ENCODE assay signal across 13 cellular contexts in genomic region chr3:177904661-177905060, GRCh38.
A peak's percentile ranks its signal among the peaks of the same experiment; 100 is the strongest.
DNase-seq lines count a peak whose midpoint lies in the region; FAIRE-seq and TF ChIP-seq lines count a peak whose summit lies in the region.
"Had no signal": no experiment of that assay in that cellular context is flagged by ENCODE, and none has a peak within 500 bp of the region (broad histone marks: within the 10 kb centered on the region; RNA-seq: fewer than 3 reads in every experiment).

No MANE protein-coding gene starts in this region.

- H3F3A ChIP-seq in Loucy (ENCODE audit: low read depth), result no peaks in the 10 kb centered on the region

- H3K9ac ChIP-seq in Loucy (ENCODE audit: low read depth, low read length, poor library complexity, severe bottlenecking) (no peak overlapping the region), mammary epithelial cell (ENCODE audit: insufficient read depth, low read length) (peak overlapping the region; percentile 43), mesendoderm (ENCODE audit: low read length) (no peak overlapping the region)

- H2BK120ac ChIP-seq in mesendoderm (ENCODE audit: low read depth, low read length), result no peak overlapping the region

- in situ Hi-C loops in mammary epithelial cell (cut with MboI; ENCODE audit: low sequenced_read_pairs in 2 of 2), result no loop called here

- H3K4me2 ChIP-seq in Loucy (ENCODE audit: low read depth, low read length, poor library complexity, severe bottlenecking) (no peak overlapping the region), mammary epithelial cell (ENCODE audit: insufficient read depth, low read depth, low read length) (peak overlapping the region; percentile 58), mesendoderm (ENCODE audit: low read length) (no peak overlapping the region)

- DNase-seq in mammary epithelial cell (peak; percentile 10), mesendoderm (peak; percentile 6), urothelium cell line (ENCODE audit: low spot score) (peak; percentile 10), globus pallidus (ENCODE audit: low spot score) (no peak), occipital lobe (lab: John Stamatoyannopoulos, UW) (no peak), NCI-H82 treated with DMSO at 0.1 percent for 48 hours (lab: John Stamatoyannopoulos, UW; ENCODE audit: unreplicated experiment) (no peak), HT-29 (ENCODE audit: low spot score) (no peak)
- DNase-seq: activated naive CD4-positive, alpha-beta T cell; naive B cell; stimulated activated CD4-positive, alpha-beta T cell treated with anti-CD3 and anti-CD28 coated beads, Interleukin-15, amount 100 ng/mL, for 24 hours had no signal

- no peak for FAIRE-seq in urothelium cell line (lab: Jason Lieb, UNC)
- FAIRE-seq: GM18507, HTR-8/SVneo had no signal

- H4K20me1 ChIP-seq in Loucy (ENCODE audit: insufficient read depth, low read length, poor library complexity, severe bottlenecking) (no peaks in the 10 kb centered on the region), mammary epithelial cell (ENCODE audit: insufficient read depth, low read length) (no peaks in the 10 kb centered on the region)

- H3K18ac ChIP-seq in mesendoderm (ENCODE audit: low read length), result no peak overlapping the region

- intact Hi-C loops in mammary epithelial cell (cut with micrococcal nuclease), result no loop called here

- no peaks in the 10 kb centered on the region for H3K79me1 ChIP-seq in mesendoderm (ENCODE audit: low read length)

- H2BK5ac ChIP-seq in mesendoderm (ENCODE audit: low read length), result no peak overlapping the region

- H2AFZ ChIP-seq in Loucy (ENCODE audit: low read length), result 0 out of 2 replicates have a peak overlapping the region, but pooled peaks have one; percentile 33
- H2AFZ ChIP-seq in mammary epithelial cell (ENCODE audit: low read depth, low read length), result peak overlapping the region; percentile 62

- H3K4me1 ChIP-seq in Loucy (ENCODE audit: insufficient read depth, low read length, poor library complexity, severe bottlenecking), result no peaks in the 10 kb centered on the region
- peaks cover 28% of the 10 kb centered on the region for H3K4me1 ChIP-seq in mammary epithelial cell (ENCODE audit: insufficient read depth, low read length)
- no peaks in the 10 kb centered on the region for H3K4me1 ChIP-seq in mesendoderm (ENCODE audit: control insufficient read depth, low read depth, low read length)

- H3K27ac ChIP-seq in mammary epithelial cell (ENCODE audit: insufficient read depth, low read depth, low read length) (peak overlapping the region; percentile 30), mesendoderm (ENCODE audit: low read depth, low read length) (no peak overlapping the region)

- no TSS peak for BruUV-seq in mammary epithelial cell (replicated peaks; lab: Mats Ljungman, UMichigan)

- H3K9me3 ChIP-seq in Loucy (ENCODE audit: insufficient read depth, low read depth, low read length) (peaks cover 7% of the 10 kb centered on the region; the same call in 1 of the 2 replicates), mammary epithelial cell (replicated peaks; ENCODE audit: insufficient read depth, low read length) (no peaks in the 10 kb centered on the region)

- H3K36me3 ChIP-seq in Loucy (ENCODE audit: insufficient read depth, low read length) (no peaks in the 10 kb centered on the region), mammary epithelial cell (ENCODE audit: insufficient read depth, low read length) (no peaks in the 10 kb centered on the region), mesendoderm (ENCODE audit: control insufficient read depth, insufficient read depth, low read length) (no peaks in the 10 kb centered on the region)

- H4K8ac ChIP-seq in mesendoderm (ENCODE audit: low read depth, low read length), result no peak overlapping the region

- no peaks in the 10 kb centered on the region for H3K9me2 ChIP-seq in Loucy (replicated peaks; ENCODE audit: low read depth, low read length)

- H4K5ac ChIP-seq in mesendoderm (ENCODE audit: low read length), result no peak overlapping the region

- dilution Hi-C loops in mammary epithelial cell (cut with HindIII; ENCODE audit: low sequenced_read_pairs), result no loop called here

- H3K4me3 ChIP-seq in Loucy (ENCODE audit: low read length, poor library complexity, severe bottlenecking) (no peak overlapping the region), mammary epithelial cell (replicated peaks in 1 of 3; ENCODE audit: insufficient read depth in 1 of 3, low read depth in 2 of 3, low read length in 3 of 3) (no peak overlapping the region), mesendoderm (ENCODE audit: low read length) (no peak overlapping the region)

- H2BK15ac ChIP-seq in mesendoderm (replicated peaks; ENCODE audit: low read depth), result no peak overlapping the region

- TF ChIP-seq CTCF in Loucy (conservative IDR thresholded peaks at IDR 0.05; ENCODE audit: low read length) (no peak), mammary epithelial cell (conservative IDR thresholded peaks at IDR 0.05 in 1 of 2, IDR thresholded peaks at IDR 0.05 in 1 of 2; ENCODE audit: extremely low read depth in 1 of 2, insufficient read depth in 1 of 2, low read depth in 1 of 2, low read length in 2 of 2) (no peak)

- no peaks in the 10 kb centered on the region for H3K27me3 ChIP-seq in Loucy (ENCODE audit: insufficient read depth, low read length, poor library complexity, severe bottlenecking)
- H3K27me3 ChIP-seq in mammary epithelial cell (ENCODE audit: insufficient read depth, low read length), result no peaks in the 10 kb centered on the region
- H3K27me3 ChIP-seq in mesendoderm (ENCODE audit: insufficient read depth, low read length, poor library complexity), result no peaks in the 10 kb centered on the region

- H3K4ac ChIP-seq in mesendoderm (ENCODE audit: low read depth, low read length), result no peak overlapping the region

- H2AK5ac ChIP-seq in mesendoderm (ENCODE audit: low read length), result no peak overlapping the region

- CTCF ChIA-PET in mammary epithelial cell (lab: Charles Lee; ENCODE audit: low non-redundant PET), result no interaction called here

- no peak overlapping the region for H3K56ac ChIP-seq in mesendoderm (ENCODE audit: low read length)

- H3K23ac ChIP-seq in mesendoderm (ENCODE audit: low read length), result no peak overlapping the region

- H3K79me2 ChIP-seq in Loucy (ENCODE audit: insufficient read depth, low read length) (no peaks in the 10 kb centered on the region), mammary epithelial cell (ENCODE audit: insufficient read depth, low read length) (no peaks in the 10 kb centered on the region), mesendoderm (ENCODE audit: control insufficient read depth, insufficient read depth, low read length) (no peaks in the 10 kb centered on the region)

Comparison
In these comparisons a context has a peak if more than half of its experiments do, and no peak if none do; other contexts are left out.
1. DNase-seq: peak in mammary epithelial cell (single experiment), mesendoderm (single experiment) and urothelium cell line (single experiment); none in globus pallidus (single experiment), occipital lobe (single experiment), NCI-H82 treated with DMSO at 0.1 percent for 48 hours (single experiment) and HT-29 (single experiment).